In genomic region chr10:87761892-87762291, GRCh38 we compare ENCODE assay signal across 8 cellular contexts.
A peak's percentile ranks its signal among the peaks of the same experiment; 100 is the strongest.
DNase-seq lines count a peak whose midpoint lies in the region; TF ChIP-seq lines count a peak whose summit lies in the region.

No MANE protein-coding gene starts in this region.

- no peak overlapping the region for H3K4me3 ChIP-seq in brain microvascular endothelial cell (ENCODE audit: low read depth, low read length)

- in situ Hi-C loops in brain microvascular endothelial cell (cut with HindIII; ENCODE audit: low pct_ligation_motif_present, low sequenced_read_pairs) = no loop called here

- no peaks in the 10 kb centered on the region for H3K27me3 ChIP-seq in brain microvascular endothelial cell (replicated peaks)

- DNase-seq in stimulated activated naive CD4-positive, alpha-beta T cell treated with Interleukin-2 at 50 U/mL for 16 hours (lab: John Stamatoyannopoulos, UW) = peak; percentile 44
- no peak for DNase-seq in stimulated activated naive CD4-positive, alpha-beta T cell (lab: John Stamatoyannopoulos, UW)
- DNase-seq in MV-4-11 (lab: John Stamatoyannopoulos, UW) = peak; percentile 74
- peak; percentile 66 for DNase-seq in brain microvascular endothelial cell
- peak; percentile 24 for DNase-seq in stimulated activated CD4-positive, alpha-beta T cell treated with anti-CD3 and anti-CD28 coated beads, Interleukin-2, amount 100 ng/mL, for 4 hours (ENCODE audit: low read depth)
- DNase-seq in dedifferentiated amniotic fluid mesenchymal stem cell (ENCODE audit: extremely low spot score) = no peak
- no peak for DNase-seq in NCI-H446 (lab: John Stamatoyannopoulos, UW)
- DNase-seq in iPS-NIHi7 (ENCODE audit: extremely low spot score) = no peak

- no peak for TF ChIP-seq CTCF in brain microvascular endothelial cell (IDR thresholded peaks at IDR 0.05; ENCODE audit: low read depth, low read length, missing control alignments)

- peak overlapping the region; percentile 17 for H3K27ac ChIP-seq in brain microvascular endothelial cell

- H3K36me3 ChIP-seq in brain microvascular endothelial cell (replicated peaks) = peaks cover 8% of the 10 kb centered on the region

Comparison
In these comparisons a context has a peak if more than half of its experiments do, and no peak if none do; other contexts are left out.
1. DNase-seq: peak in stimulated activated naive CD4-positive, alpha-beta T cell treated with Interleukin-2 at 50 U/mL for 16 hours (single experiment), MV-4-11 (single experiment), brain microvascular endothelial cell (single experiment) and stimulated activated CD4-positive, alpha-beta T cell treated with anti-CD3 and anti-CD28 coated beads, Interleukin-2, amount 100 ng/mL, for 4 hours (single experiment); none in stimulated activated naive CD4-positive, alpha-beta T cell (0 of 6), dedifferentiated amniotic fluid mesenchymal stem cell (single experiment), NCI-H446 (0 of 2) and iPS-NIHi7 (single experiment).